ENCODE assay signal across 11 cellular contexts in the genomic region with DNA sequence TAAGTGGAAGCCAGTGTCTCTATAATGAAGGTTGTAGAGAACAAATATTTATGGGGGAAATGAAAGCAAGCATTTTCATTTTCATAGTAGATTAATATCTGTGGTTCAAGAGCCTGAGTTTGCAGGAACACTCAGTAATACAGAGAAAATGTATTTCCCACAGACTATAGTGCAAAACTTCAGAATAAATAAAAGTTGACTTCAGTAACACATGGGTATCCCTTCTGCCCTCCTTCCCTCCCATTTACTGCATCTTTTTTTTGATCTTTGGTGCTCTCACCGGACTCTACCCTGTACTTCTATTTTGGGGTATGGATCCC.
DNase-seq lines count a peak whose midpoint lies in the region; ATAC-seq and TF ChIP-seq lines count a peak whose summit lies in the region.
"Had no signal": no experiment of that assay in that cellular context is flagged by ENCODE, and none has a peak within 500 bp of the region (broad histone marks: within the 10 kb centered on the region; RNA-seq: fewer than 3 reads in every experiment).

No MANE protein-coding gene starts in this region.

- no peak for DNase-seq in natural killer cell treated with Interleukin-12 subunit alpha and Interleukin-12 subunit beta and Interleukin-15 and Interleukin-18, amount 100 ng/mL, for 72 hours (ENCODE audit: low spot score)
- DNase-seq in natural killer cell (no peak), sciatic nerve (ENCODE audit: low spot score) (no peak), Right ventricle myocardium inferior (ENCODE audit: missing footprints) (no peak)
- no peak for DNase-seq in activated T-helper 1 cell treated with anti-CD3 and anti-CD28 coated beads, Interleukin-12 subunit alpha, Interleukin-12 subunit beta, Interleukin-2, Interleukin-4 antibody, amounts not matched to agents 30 ng/mL and 10 ng/mL and 1 ng/mL, durations not matched to agents 14 hours and 24 hours and 36 hours (ENCODE audit: low spot score)
- DNase-seq: NCI-H345 had no signal

- H3K36me3 Mint-ChIP-seq in natural killer cell treated with Interleukin-12 subunit alpha and Interleukin-12 subunit beta and Interleukin-15 and Interleukin-18, amount 100 ng/mL, for 72 hours: no peaks in the 10 kb centered on the region
- H3K36me3 Mint-ChIP-seq in natural killer cell: no peaks in the 10 kb centered on the region
- peaks cover 5% of the 10 kb centered on the region for H3K36me3 Mint-ChIP-seq in activated T-helper 1 cell treated with anti-CD3 and anti-CD28 coated beads, Interleukin-12 subunit alpha, Interleukin-12 subunit beta, Interleukin-2, Interleukin-4 antibody, amounts not matched to agents 30 ng/mL and 10 ng/mL and 1 ng/mL, durations not matched to agents 14 hours and 24 hours and 36 hours (ENCODE audit: low read depth)
- H3K36me3 Mint-ChIP-seq: brain had no signal

- peak overlapping the region; percentile 56 for H3K4me3 Mint-ChIP-seq in natural killer cell treated with Interleukin-12 subunit alpha and Interleukin-12 subunit beta and Interleukin-15 and Interleukin-18, amount 100 ng/mL, for 72 hours
- H3K4me3 Mint-ChIP-seq in natural killer cell: no peak overlapping the region
- peak overlapping the region; percentile 31 for H3K4me3 Mint-ChIP-seq in activated T-helper 1 cell treated with anti-CD3 and anti-CD28 coated beads, Interleukin-12 subunit alpha, Interleukin-12 subunit beta, Interleukin-2, Interleukin-4 antibody, amounts not matched to agents 30 ng/mL and 10 ng/mL and 1 ng/mL, durations not matched to agents 14 hours and 24 hours and 36 hours
- H3K4me3 Mint-ChIP-seq: brain had no signal

- no peaks in the 10 kb centered on the region for H3K27me3 Mint-ChIP-seq in natural killer cell treated with Interleukin-12 subunit alpha and Interleukin-12 subunit beta and Interleukin-15 and Interleukin-18, amount 100 ng/mL, for 72 hours
- H3K27me3 Mint-ChIP-seq in natural killer cell (ENCODE audit: low read depth in 2 of 2): no peaks in the 10 kb centered on the region
- H3K27me3 Mint-ChIP-seq in activated T-helper 1 cell treated with anti-CD3 and anti-CD28 coated beads, Interleukin-12 subunit alpha, Interleukin-12 subunit beta, Interleukin-2, Interleukin-4 antibody, amounts not matched to agents 30 ng/mL and 10 ng/mL and 1 ng/mL, durations not matched to agents 14 hours and 24 hours and 36 hours (ENCODE audit: insufficient read depth): no peaks in the 10 kb centered on the region
- H3K27me3 Mint-ChIP-seq: brain had no signal

- H3K4me1 ChIP-seq in thymus (ENCODE audit: control insufficient read depth, insufficient read depth, low read length): peaks cover 6% of the 10 kb centered on the region

- H3K9me3 Mint-ChIP-seq in natural killer cell treated with Interleukin-12 subunit alpha and Interleukin-12 subunit beta and Interleukin-15 and Interleukin-18, amount 100 ng/mL, for 72 hours: no peaks in the 10 kb centered on the region
- H3K9me3 Mint-ChIP-seq in natural killer cell: no peaks in the 10 kb centered on the region
- peaks cover 6% of the 10 kb centered on the region for H3K9me3 Mint-ChIP-seq in activated T-helper 1 cell treated with anti-CD3 and anti-CD28 coated beads, Interleukin-12 subunit alpha, Interleukin-12 subunit beta, Interleukin-2, Interleukin-4 antibody, amounts not matched to agents 30 ng/mL and 10 ng/mL and 1 ng/mL, durations not matched to agents 14 hours and 24 hours and 36 hours
- H3K9me3 Mint-ChIP-seq: brain had no signal

- H3K27ac ChIP-seq in thymus (ENCODE audit: low read depth): no peak overlapping the region
- H3K27ac ChIP-seq: epithelial cell of prostate had no signal

- H3K9me3 ChIP-seq in thymus (ENCODE audit: control insufficient read depth): no peaks in the 10 kb centered on the region

- no peaks in the 10 kb centered on the region for H3K36me3 ChIP-seq in thymus (ENCODE audit: control insufficient read depth, insufficient read depth)

- H3K27me3 ChIP-seq in thymus (ENCODE audit: control insufficient read depth, insufficient read depth): no peaks in the 10 kb centered on the region

- no peak for TF ChIP-seq CTCF in natural killer cell (IDR thresholded peaks at IDR 0.05)

- peak overlapping the region; percentile 7 for H3K4me3 ChIP-seq in thymus (ENCODE audit: low read length)

- peak overlapping the region; percentile 70 to 76 for H3K27ac Mint-ChIP-seq in natural killer cell treated with Interleukin-12 subunit alpha and Interleukin-12 subunit beta and Interleukin-15 and Interleukin-18, amount 100 ng/mL, for 72 hours
- peak overlapping the region in 1 of 2 donors; percentile 56 for H3K27ac Mint-ChIP-seq in natural killer cell
- peak overlapping the region; percentile 14 for H3K27ac Mint-ChIP-seq in activated T-helper 1 cell treated with anti-CD3 and anti-CD28 coated beads, Interleukin-12 subunit alpha, Interleukin-12 subunit beta, Interleukin-2, Interleukin-4 antibody, amounts not matched to agents 30 ng/mL and 10 ng/mL and 1 ng/mL, durations not matched to agents 14 hours and 24 hours and 36 hours
- H3K27ac Mint-ChIP-seq: brain had no signal

- peak in 1 of 2 donors; percentile 61 for ATAC-seq in natural killer cell treated with Interleukin-12 subunit alpha and Interleukin-12 subunit beta and Interleukin-15 and Interleukin-18, amount 100 ng/mL, for 72 hours
- ATAC-seq in natural killer cell: no peak
- ATAC-seq in HG03103 (IDR thresholded peaks at IDR 0.05; ENCODE audit: low read depth, unreplicated experiment): peak; percentile 51
- ATAC-seq in sciatic nerve: no peak
- no peak for ATAC-seq in Right ventricle myocardium inferior
- no peak for ATAC-seq in HG03460 (IDR thresholded peaks at IDR 0.05; ENCODE audit: unreplicated experiment)

- H3K4me1 Mint-ChIP-seq in natural killer cell treated with Interleukin-12 subunit alpha and Interleukin-12 subunit beta and Interleukin-15 and Interleukin-18, amount 100 ng/mL, for 72 hours (ENCODE audit: low read depth in 2 of 2): peaks cover 26% of the 10 kb centered on the region in 2 donors
- peaks cover 24 to 32% of the 10 kb centered on the region in 2 donors for H3K4me1 Mint-ChIP-seq in natural killer cell
- H3K4me1 Mint-ChIP-seq in activated T-helper 1 cell treated with anti-CD3 and anti-CD28 coated beads, Interleukin-12 subunit alpha, Interleukin-12 subunit beta, Interleukin-2, Interleukin-4 antibody, amounts not matched to agents 30 ng/mL and 10 ng/mL and 1 ng/mL, durations not matched to agents 14 hours and 24 hours and 36 hours (ENCODE audit: low read depth): peaks cover 40% of the 10 kb centered on the region
- H3K4me1 Mint-ChIP-seq: brain had no signal

- 94% methylated on average over 1 of the region's 1 CpG for WGBS in thymus

- intact Hi-C loops in natural killer cell (cut with micrococcal nuclease) (no loop called here), sciatic nerve (cut with DNase I) (no loop called here), Right ventricle myocardium inferior (cut with DNase I) (no loop called here)
- intact Hi-C loops in activated T-helper 1 cell treated with anti-CD3 and anti-CD28 coated beads, Interleukin-12 subunit alpha, Interleukin-12 subunit beta, Interleukin-2, Interleukin-4 antibody, amounts not matched to agents 30 ng/mL and 10 ng/mL and 1 ng/mL, durations not matched to agents 14 hours and 24 hours and 36 hours (cut with micrococcal nuclease): loop anchor here (1.0 to 5.0 kb wide), 6 partner anchors 41 to 453 kb away; a partner anchor contains a TSS
